Comparison of ENCODE assay signal across 20 cellular contexts in genomic region chr1:185489406-185489805, GRCh38.
"Had no signal": no experiment of that assay in that cellular context is flagged by ENCODE, and none has a peak within 500 bp of the region (broad histone marks: within the 10 kb centered on the region; RNA-seq: fewer than 3 reads in every experiment).

No MANE protein-coding gene starts in this region.

- H3K4me3 Mint-ChIP-seq: activated naive CD8-positive, alpha-beta T cell treated with anti-CD3 and anti-CD28 coated beads, Interleukin-2, amount 10 ng/mL, durations not matched to agents 7 days and 5 days; activated T-helper 17 cell treated with anti-CD3 and anti-CD28 coated beads, Interleukin-2, amount 50 U/mL, for 72 hours; central memory CD8-positive, alpha-beta T cell; stimulated activated memory B cell treated with anti-CD40 and anti-IgM and Interleukin-4, amounts not matched to agents 10 μg/mL and 1 μg/mL and 100 μg/mL, for 72 hours had no signal

- H3K36me3 ChIP-seq: brain microvascular endothelial cell, esophagus muscularis mucosa, gastroesophageal sphincter, ovary, right lobe of liver, WERI-Rb-1 had no signal

- H3K27ac Mint-ChIP-seq: activated naive CD8-positive, alpha-beta T cell treated with anti-CD3 and anti-CD28 coated beads, Interleukin-2, amount 10 ng/mL, durations not matched to agents 7 days and 5 days; stimulated activated memory B cell treated with anti-CD40 and anti-IgM and Interleukin-4, amounts not matched to agents 10 μg/mL and 1 μg/mL and 100 μg/mL, for 72 hours had no signal

- H3K4me3 ChIP-seq: coronary artery, esophagus muscularis mucosa, gastroesophageal sphincter, lung, ovary, right lobe of liver had no signal

- H3K4me1 ChIP-seq: gastroesophageal sphincter had no signal

- H3K9me3 Mint-ChIP-seq: activated T-helper 17 cell treated with anti-CD3 and anti-CD28 coated beads, Interleukin-2, amount 50 U/mL, for 72 hours; central memory CD8-positive, alpha-beta T cell; stimulated activated memory B cell treated with anti-CD40 and anti-IgM and Interleukin-4, amounts not matched to agents 10 μg/mL and 1 μg/mL and 100 μg/mL, for 72 hours had no signal

- DNase-seq: activated CD4-positive, alpha-beta T cell treated with anti-CD3 and anti-CD28 coated beads for 1 hour; activated CD4-positive, alpha-beta T cell treated with anti-CD3 and anti-CD28 coated beads, Interleukin-2, amount 50 U/mL, for 48 hours; activated naive CD4-positive, alpha-beta T cell; activated naive CD8-positive, alpha-beta T cell treated with anti-CD3 and anti-CD28 coated beads, Interleukin-2, amount 10 ng/mL, durations not matched to agents 7 days and 5 days; activated T-cell treated with anti-CD3 and anti-CD28 coated beads for 4 hours; brain microvascular endothelial cell; effector CD4-positive, alpha-beta T cell; midbrain; stimulated activated CD4-positive, alpha-beta T cell treated with anti-CD3 and anti-CD28 coated beads, Interleukin-4, amount 100 ng/mL, for 24 hours; T-helper 2 cell; WERI-Rb-1 had no signal

- H3K27me3 Mint-ChIP-seq: activated naive CD8-positive, alpha-beta T cell treated with anti-CD3 and anti-CD28 coated beads, Interleukin-2, amount 10 ng/mL, durations not matched to agents 7 days and 5 days; activated T-helper 17 cell treated with anti-CD3 and anti-CD28 coated beads, Interleukin-2, amount 50 U/mL, for 72 hours; central memory CD8-positive, alpha-beta T cell; stimulated activated memory B cell treated with anti-CD40 and anti-IgM and Interleukin-4, amounts not matched to agents 10 μg/mL and 1 μg/mL and 100 μg/mL, for 72 hours had no signal

- H3K27ac ChIP-seq: brain microvascular endothelial cell, coronary artery, esophagus muscularis mucosa, gastroesophageal sphincter, ovary, right lobe of liver, WERI-Rb-1 had no signal

- H3K9me3 ChIP-seq: esophagus muscularis mucosa, gastroesophageal sphincter, ovary, right lobe of liver had no signal

- H3K4me1 Mint-ChIP-seq: activated T-helper 17 cell treated with anti-CD3 and anti-CD28 coated beads, Interleukin-2, amount 50 U/mL, for 72 hours; central memory CD8-positive, alpha-beta T cell; stimulated activated memory B cell treated with anti-CD40 and anti-IgM and Interleukin-4, amounts not matched to agents 10 μg/mL and 1 μg/mL and 100 μg/mL, for 72 hours had no signal

- H3K36me3 Mint-ChIP-seq: stimulated activated memory B cell treated with anti-CD40 and anti-IgM and Interleukin-4, amounts not matched to agents 10 μg/mL and 1 μg/mL and 100 μg/mL, for 72 hours had no signal

- H3K27me3 ChIP-seq: brain microvascular endothelial cell, esophagus muscularis mucosa, gastroesophageal sphincter, ovary, right lobe of liver had no signal

- ATAC-seq: activated T-helper 17 cell treated with anti-CD3 and anti-CD28 coated beads, Interleukin-2, amount 50 U/mL, for 72 hours; gastroesophageal sphincter; stimulated activated memory B cell treated with anti-CD40 and anti-IgM and Interleukin-4, amounts not matched to agents 10 μg/mL and 1 μg/mL and 100 μg/mL, for 72 hours had no signal
